ENCODE assay signal across 8 cellular contexts in genomic region chr2:65366595-65367125, GRCh38.
DNase-seq lines count a peak whose midpoint lies in the region; ATAC-seq and TF ChIP-seq lines count a peak whose summit lies in the region.

No MANE protein-coding gene starts in this region.

- no peaks in the 10 kb centered on the region for H3K27me3 ChIP-seq in right atrium auricular region

- H3K27ac Mint-ChIP-seq in MCF 10A (ENCODE audit: low read depth, unreplicated experiment) (peak overlapping the region; percentile 73), mesothelial cell of epicardium (peak overlapping the region; percentile 60)

- no peak for DNase-seq in Right ventricle myocardium superior
- no peak for DNase-seq in right atrium auricular region (ENCODE audit: low spot score)
- peak; percentile 38 for DNase-seq in NCI-H774 (lab: John Stamatoyannopoulos, UW)
- peak; percentile 97 for DNase-seq in MCF 10A (ENCODE audit: unreplicated experiment)
- no peak for DNase-seq in mesothelial cell of epicardium (ENCODE audit: low spot score in 2 of 2, unreplicated experiment in 2 of 2)
- no peak for DNase-seq in posterior vena cava (ENCODE audit: low spot score)
- DNase-seq in medulla oblongata (ENCODE audit: extremely low spot score) = no peak

- H3K4me3 Mint-ChIP-seq in MCF 10A (ENCODE audit: unreplicated experiment) (peak overlapping the region; percentile 37), mesothelial cell of epicardium (no peak overlapping the region)

- peak overlapping the region in 1 of 2 donors; percentile 24 for H3K27ac ChIP-seq in right atrium auricular region

- POLR2A ChIA-PET in MCF 10A (lab: Yijun Ruan, JAX) = interaction anchor here (0.5 to 5.4 kb wide), 29 partner anchors 9 to 1061 kb away, joined by 3 to 67 read pairs (median 6); partner anchors contain the start of genes ACTR2, CEP68, RAB1A and SPRED2

- no peak for TF ChIP-seq CTCF in right atrium auricular region (IDR thresholded peaks at IDR 0.05)
- TF ChIP-seq CTCF in MCF 10A (IDR thresholded peaks at IDR 0.05; ENCODE audit: unreplicated experiment) = no peak
- no peak for TF ChIP-seq CTCF in mesothelial cell of epicardium (IDR thresholded peaks at IDR 0.05; ENCODE audit: unreplicated experiment)

- no peaks in the 10 kb centered on the region for H3K27me3 Mint-ChIP-seq in MCF 10A (ENCODE audit: insufficient read depth, unreplicated experiment)
- no peaks in the 10 kb centered on the region for H3K27me3 Mint-ChIP-seq in mesothelial cell of epicardium (ENCODE audit: low read depth)

- no TSS peak for BruUV-seq in MCF 10A (replicated peaks; lab: Mats Ljungman, UMichigan)

- peaks cover 0 to 61% of the 10 kb centered on the region in 2 donors for H3K4me1 ChIP-seq in right atrium auricular region

- no peaks in the 10 kb centered on the region for H3K9me3 Mint-ChIP-seq in MCF 10A (ENCODE audit: unreplicated experiment)
- H3K9me3 Mint-ChIP-seq in mesothelial cell of epicardium = no peaks in the 10 kb centered on the region

- intact Hi-C loops in Right ventricle myocardium superior (cut with DNase I) (no loop called here), MCF 10A (cut with micrococcal nuclease) (loop anchor here (1.0 to 2.0 kb wide), 4 partner anchors 17 to 70 kb away; partner anchors contain the start of gene SPRED2), posterior vena cava (cut with DNase I) (no loop called here)

- no peaks in the 10 kb centered on the region for H3K9me3 ChIP-seq in right atrium auricular region

- H3K4me3 ChIP-seq in right atrium auricular region = no peak overlapping the region

- peaks cover 58% of the 10 kb centered on the region for H3K4me1 Mint-ChIP-seq in MCF 10A (ENCODE audit: insufficient read depth, unreplicated experiment)
- H3K4me1 Mint-ChIP-seq in mesothelial cell of epicardium = peaks cover 46% of the 10 kb centered on the region

- ATAC-seq in Right ventricle myocardium superior (ENCODE audit: poor library complexity) (peak; percentile 50), HG03039 (IDR thresholded peaks at IDR 0.05; ENCODE audit: unreplicated experiment) (peak; percentile 52)

- no peaks in the 10 kb centered on the region for H3K36me3 ChIP-seq in right atrium auricular region

- CTCF ChIA-PET in MCF 10A (lab: Yijun Ruan, JAX) = interaction anchor here (0.9 to 2.6 kb wide), 6 partner anchors 12 to 103 kb away, joined by 3 to 10 read pairs (median 4); no protein-coding TSS in a partner anchor

- H3K36me3 Mint-ChIP-seq in MCF 10A (ENCODE audit: insufficient read depth, unreplicated experiment) = no peaks in the 10 kb centered on the region
- no peaks in the 10 kb centered on the region for H3K36me3 Mint-ChIP-seq in mesothelial cell of epicardium

Comparison
In these comparisons a context has a peak if more than half of its experiments do, and no peak if none do; other contexts are left out.
1. DNase-seq: peak in NCI-H774 (single experiment) and MCF 10A (single experiment); none in Right ventricle myocardium superior (single experiment), right atrium auricular region (single experiment), mesothelial cell of epicardium (0 of 2), posterior vena cava (single experiment) and medulla oblongata (single experiment).